Comparison of ENCODE assay signal across 8 cellular contexts in genomic region chr9:134778841-134779411, GRCh38.
DNase-seq lines count a peak whose midpoint lies in the region; ATAC-seq and TF ChIP-seq lines count a peak whose summit lies in the region.

No MANE protein-coding gene starts in this region.

- no peak for TF ChIP-seq EP300 in esophagus muscularis mucosa (IDR thresholded peaks at IDR 0.05)

- no peak for ATAC-seq in HG03439 (IDR thresholded peaks at IDR 0.05; ENCODE audit: unreplicated experiment)

- H3K27me3 Mint-ChIP-seq in neural progenitor cell (ENCODE audit: insufficient read depth, low read depth) = peaks cover 6% of the 10 kb centered on the region
- H3K27me3 Mint-ChIP-seq in CD8-positive, alpha-beta memory T cell = no peaks in the 10 kb centered on the region
- H3K27me3 Mint-ChIP-seq in immature natural killer cell (ENCODE audit: low read depth in 3 of 3) = peaks cover 0 to 1% (median 0%) of the 10 kb centered on the region in 3 donors

- no peaks in the 10 kb centered on the region for H3K9me3 Mint-ChIP-seq in neural progenitor cell
- no peaks in the 10 kb centered on the region for H3K9me3 Mint-ChIP-seq in CD8-positive, alpha-beta memory T cell
- H3K9me3 Mint-ChIP-seq in immature natural killer cell = no peaks in the 10 kb centered on the region

- no peak overlapping the region for H2AFZ ChIP-seq in neural progenitor cell (replicated peaks)

- intact Hi-C loops in esophagus muscularis mucosa (cut with DNase I) = no loop called here

- H3K4me2 ChIP-seq in neural progenitor cell = no peak overlapping the region

- H3K27ac Mint-ChIP-seq in neural progenitor cell = no peak overlapping the region
- no peak overlapping the region for H3K27ac Mint-ChIP-seq in CD8-positive, alpha-beta memory T cell
- H3K27ac Mint-ChIP-seq in immature natural killer cell = no peak overlapping the region

- H3K9me3 ChIP-seq in NT2/D1 (ENCODE audit: insufficient read depth, low read length) (no peaks in the 10 kb centered on the region), esophagus muscularis mucosa (no peaks in the 10 kb centered on the region), neural progenitor cell (ENCODE audit: low read depth) (no peaks in the 10 kb centered on the region)
- no peaks in the 10 kb centered on the region for H3K9me3 ChIP-seq in CD8-positive, alpha-beta memory T cell (ENCODE audit: low read length)

- 36% methylated on average over 14 of the region's 17 CpGs for WGBS in esophagus muscularis mucosa

- no peak for TF ChIP-seq POLR2A in esophagus muscularis mucosa (IDR thresholded peaks at IDR 0.05; ENCODE audit: low read depth)

- no peaks in the 10 kb centered on the region for H4K20me1 ChIP-seq in neural progenitor cell (ENCODE audit: low read depth)

- peak overlapping the region; percentile 63 to 67 (median 65) for H3K27ac ChIP-seq in esophagus muscularis mucosa (replicated peaks in 1 of 4)
- H3K27ac ChIP-seq in neural progenitor cell = no peak overlapping the region
- H3K27ac ChIP-seq in CD8-positive, alpha-beta memory T cell (ENCODE audit: low read depth, low read length) = no peak overlapping the region

- H3K4me1 ChIP-seq in NT2/D1 (ENCODE audit: insufficient read depth, insufficient read length) (peaks cover 12% of the 10 kb centered on the region), esophagus muscularis mucosa (peaks cover 16 to 71% (median 67%) of the 10 kb centered on the region in 4 donors), neural progenitor cell (no peaks in the 10 kb centered on the region)
- no peaks in the 10 kb centered on the region for H3K4me1 ChIP-seq in CD8-positive, alpha-beta memory T cell (ENCODE audit: insufficient read depth, low read length)

- H3K36me3 Mint-ChIP-seq in neural progenitor cell = no peaks in the 10 kb centered on the region
- no peaks in the 10 kb centered on the region for H3K36me3 Mint-ChIP-seq in CD8-positive, alpha-beta memory T cell
- no peaks in the 10 kb centered on the region for H3K36me3 Mint-ChIP-seq in immature natural killer cell

- H3K4me3 ChIP-seq in NT2/D1 (ENCODE audit: insufficient read length, low read depth) (no peak overlapping the region), esophagus muscularis mucosa (no peak overlapping the region), neural progenitor cell (no peak overlapping the region)
- H3K4me3 ChIP-seq in CD8-positive, alpha-beta memory T cell (ENCODE audit: low read length) = no peak overlapping the region

- H3K4me3 Mint-ChIP-seq in neural progenitor cell (no peak overlapping the region), immature natural killer cell (no peak overlapping the region)
- no peak overlapping the region for H3K4me3 Mint-ChIP-seq in CD8-positive, alpha-beta memory T cell

- no peaks in the 10 kb centered on the region for H3K27me3 ChIP-seq in NT2/D1 (ENCODE audit: insufficient read depth, insufficient read length)
- H3K27me3 ChIP-seq in esophagus muscularis mucosa = no peaks in the 10 kb centered on the region
- H3K27me3 ChIP-seq in neural progenitor cell = no peaks in the 10 kb centered on the region
- no peaks in the 10 kb centered on the region for H3K27me3 ChIP-seq in CD8-positive, alpha-beta memory T cell (ENCODE audit: insufficient read depth, low read length, poor library complexity, severe bottlenecking)

- H3F3A ChIP-seq in neural progenitor cell (ENCODE audit: low read depth) = no peaks in the 10 kb centered on the region

- CTCF ChIA-PET in CD8-positive, alpha-beta memory T cell (lab: Charles Lee) = no interaction called here

- no peaks in the 10 kb centered on the region for H3K79me2 ChIP-seq in neural progenitor cell (ENCODE audit: low read depth)

- H3K36me3 ChIP-seq in NT2/D1 (ENCODE audit: insufficient read depth, insufficient read length, low read length) = peaks cover 76% of the 10 kb centered on the region
- peaks cover 4 to 48% (median 22%) of the 10 kb centered on the region in 4 donors for H3K36me3 ChIP-seq in esophagus muscularis mucosa
- H3K36me3 ChIP-seq in neural progenitor cell = no peaks in the 10 kb centered on the region
- H3K36me3 ChIP-seq in CD8-positive, alpha-beta memory T cell (ENCODE audit: insufficient read depth, low read length) = no peaks in the 10 kb centered on the region

- H3K9ac ChIP-seq in NT2/D1 (ENCODE audit: insufficient read length, low read depth) = peak overlapping the region; percentile 39
- H3K9ac ChIP-seq in neural progenitor cell = no peak overlapping the region

- H3K4me1 Mint-ChIP-seq in neural progenitor cell (peaks cover 8% of the 10 kb centered on the region), immature natural killer cell (no peaks in the 10 kb centered on the region)
- H3K4me1 Mint-ChIP-seq in CD8-positive, alpha-beta memory T cell = no peaks in the 10 kb centered on the region

- POLR2A ChIA-PET in CD8-positive, alpha-beta memory T cell (lab: Charles Lee) = no interaction called here

- TF ChIP-seq CTCF in esophagus muscularis mucosa (IDR thresholded peaks at IDR 0.05) (peak; percentile 68 to 82 (median 72)), neural progenitor cell (IDR thresholded peaks at IDR 0.05) (peak; percentile 76)

- DNase-seq in DMS53 (lab: John Stamatoyannopoulos, UW) = peak; percentile 38
- no peak for DNase-seq in DMS53 treated with DMSO at 0.1 percent for 48 hours (lab: John Stamatoyannopoulos, UW; ENCODE audit: unreplicated experiment)
- DNase-seq in NT2/D1 (ENCODE audit: low read depth, low spot score) = peak; percentile 82
- no peak for DNase-seq in esophagus muscularis mucosa (ENCODE audit: extremely low spot score)
- DNase-seq in neural progenitor cell (ENCODE audit: low spot score) = peak; percentile 85
- no peak for DNase-seq in CD8-positive, alpha-beta memory T cell
- no peak for DNase-seq in immature natural killer cell

Comparison
In these comparisons a context has a peak if more than half of its experiments do, and no peak if none do; other contexts are left out.
1. DNase-seq: peak in DMS53 (single experiment), NT2/D1 (single experiment) and neural progenitor cell (single experiment); none in DMS53 treated with DMSO at 0.1 percent for 48 hours (single experiment), esophagus muscularis mucosa (single experiment), CD8-positive, alpha-beta memory T cell (0 of 5) and immature natural killer cell (0 of 3).
2. H3K27ac ChIP-seq: peak in esophagus muscularis mucosa (4 of 4); none in neural progenitor cell (single experiment) and CD8-positive, alpha-beta memory T cell (single experiment).